ENCODE assay signal across 2 cellular contexts in the genomic region with DNA sequence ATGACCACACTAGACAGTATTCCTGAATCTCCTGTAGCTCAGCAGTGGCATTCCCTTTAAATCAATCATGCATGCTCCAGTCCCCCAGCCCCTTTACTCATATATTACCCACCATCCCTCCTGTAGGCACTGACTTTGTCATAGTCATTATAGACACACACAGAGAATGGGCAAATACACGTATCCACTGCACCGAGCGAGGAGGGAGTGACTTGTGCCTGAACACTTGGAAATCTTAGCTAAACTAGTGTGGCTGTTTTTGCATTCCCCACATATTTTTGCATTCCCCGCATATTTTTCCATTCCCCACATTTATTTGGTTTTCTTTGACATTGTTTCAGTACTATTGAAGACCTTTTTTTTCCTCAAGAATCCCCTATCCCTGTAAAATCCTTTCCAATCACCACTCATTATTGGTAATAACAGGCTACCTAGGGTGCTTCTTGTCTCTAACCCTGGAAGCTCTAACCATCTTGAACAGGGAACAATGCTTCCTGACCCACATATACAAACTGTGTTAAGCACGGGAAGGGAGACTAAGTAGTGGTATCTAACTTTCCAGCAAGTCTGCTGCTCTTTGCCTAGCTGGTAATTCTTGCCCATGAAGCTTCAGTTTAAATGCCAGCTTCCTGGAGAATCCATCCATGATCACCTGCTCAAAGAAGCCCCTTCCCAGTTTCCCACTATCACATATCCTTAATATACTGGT.
TF ChIP-seq lines count a peak whose summit lies in the region.

No MANE protein-coding gene starts in this region.

TF ChIP-seq in SK-N-SH treated with all-trans-retinoic acid at 6 μM for 48 hours, 23 proteins besides CTCF, POLR2A, EP300 and RAD21 (continued from another document):
- TF ChIP-seq, protein P1, sequence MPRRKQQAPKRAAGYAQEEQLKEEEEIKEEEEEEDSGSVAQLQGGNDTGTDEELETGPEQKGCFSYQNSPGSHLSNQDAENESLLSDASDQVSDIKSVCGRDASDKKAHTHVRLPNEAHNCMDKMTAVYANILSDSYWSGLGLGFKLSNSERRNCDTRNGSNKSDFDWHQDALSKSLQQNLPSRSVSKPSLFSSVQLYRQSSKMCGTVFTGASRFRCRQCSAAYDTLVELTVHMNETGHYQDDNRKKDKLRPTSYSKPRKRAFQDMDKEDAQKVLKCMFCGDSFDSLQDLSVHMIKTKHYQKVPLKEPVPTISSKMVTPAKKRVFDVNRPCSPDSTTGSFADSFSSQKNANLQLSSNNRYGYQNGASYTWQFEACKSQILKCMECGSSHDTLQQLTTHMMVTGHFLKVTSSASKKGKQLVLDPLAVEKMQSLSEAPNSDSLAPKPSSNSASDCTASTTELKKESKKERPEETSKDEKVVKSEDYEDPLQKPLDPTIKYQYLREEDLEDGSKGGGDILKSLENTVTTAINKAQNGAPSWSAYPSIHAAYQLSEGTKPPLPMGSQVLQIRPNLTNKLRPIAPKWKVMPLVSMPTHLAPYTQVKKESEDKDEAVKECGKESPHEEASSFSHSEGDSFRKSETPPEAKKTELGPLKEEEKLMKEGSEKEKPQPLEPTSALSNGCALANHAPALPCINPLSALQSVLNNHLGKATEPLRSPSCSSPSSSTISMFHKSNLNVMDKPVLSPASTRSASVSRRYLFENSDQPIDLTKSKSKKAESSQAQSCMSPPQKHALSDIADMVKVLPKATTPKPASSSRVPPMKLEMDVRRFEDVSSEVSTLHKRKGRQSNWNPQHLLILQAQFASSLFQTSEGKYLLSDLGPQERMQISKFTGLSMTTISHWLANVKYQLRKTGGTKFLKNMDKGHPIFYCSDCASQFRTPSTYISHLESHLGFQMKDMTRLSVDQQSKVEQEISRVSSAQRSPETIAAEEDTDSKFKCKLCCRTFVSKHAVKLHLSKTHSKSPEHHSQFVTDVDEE (CRISPR knock-in tag; IDR thresholded peaks at IDR 0.05), result no peak
- no peak for TF ChIP-seq CSDC2 (CRISPR knock-in tag; IDR thresholded peaks at IDR 0.05)
- TF ChIP-seq BACH2 (CRISPR knock-in tag; IDR thresholded peaks at IDR 0.05; ENCODE audit: borderline replicate concordance), result no peak
- TF ChIP-seq ZFP30 (CRISPR knock-in tag; IDR thresholded peaks at IDR 0.05), result no peak

TF ChIP-seq in SK-N-SH, 30 proteins besides CTCF, POLR2A, EP300 and RAD21 (continued from another document):
- TF ChIP-seq, protein P2, sequence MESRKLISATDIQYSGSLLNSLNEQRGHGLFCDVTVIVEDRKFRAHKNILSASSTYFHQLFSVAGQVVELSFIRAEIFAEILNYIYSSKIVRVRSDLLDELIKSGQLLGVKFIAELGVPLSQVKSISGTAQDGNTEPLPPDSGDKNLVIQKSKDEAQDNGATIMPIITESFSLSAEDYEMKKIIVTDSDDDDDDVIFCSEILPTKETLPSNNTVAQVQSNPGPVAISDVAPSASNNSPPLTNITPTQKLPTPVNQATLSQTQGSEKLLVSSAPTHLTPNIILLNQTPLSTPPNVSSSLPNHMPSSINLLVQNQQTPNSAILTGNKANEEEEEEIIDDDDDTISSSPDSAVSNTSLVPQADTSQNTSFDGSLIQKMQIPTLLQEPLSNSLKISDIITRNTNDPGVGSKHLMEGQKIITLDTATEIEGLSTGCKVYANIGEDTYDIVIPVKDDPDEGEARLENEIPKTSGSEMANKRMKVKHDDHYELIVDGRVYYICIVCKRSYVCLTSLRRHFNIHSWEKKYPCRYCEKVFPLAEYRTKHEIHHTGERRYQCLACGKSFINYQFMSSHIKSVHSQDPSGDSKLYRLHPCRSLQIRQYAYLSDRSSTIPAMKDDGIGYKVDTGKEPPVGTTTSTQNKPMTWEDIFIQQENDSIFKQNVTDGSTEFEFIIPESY (IDR thresholded peaks at IDR 0.05; ENCODE audit: borderline replicate concordance, low read depth), result no peak
- TF ChIP-seq JUND (IDR thresholded peaks at IDR 0.05), result no peak
